Comparison of ENCODE assay signal across 8 cellular contexts in the genomic region with DNA sequence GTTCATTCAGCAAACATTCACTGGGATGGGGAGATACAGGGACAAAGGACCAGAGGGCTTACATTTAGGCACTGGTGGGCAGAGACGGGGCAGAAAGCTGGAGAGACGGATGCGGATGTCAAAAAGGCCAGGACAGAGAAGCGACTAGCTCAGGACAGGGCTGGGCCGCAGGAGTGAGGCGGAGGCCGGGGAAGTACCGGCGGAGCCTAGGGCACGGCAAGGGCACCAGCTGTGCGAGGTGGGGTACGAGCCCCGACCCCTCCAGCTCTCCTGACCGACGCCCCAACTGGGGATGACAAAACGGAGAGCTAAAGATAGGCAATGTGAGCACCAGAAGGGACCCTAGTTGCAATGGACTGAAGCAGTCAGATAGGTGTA. TPM values are rescaled to one million over a fixed set of nuclear protein-coding genes. Genes with fewer than 3 reads are reported as not detected.
DNase-seq lines count a peak whose midpoint lies in the region; ATAC-seq and TF ChIP-seq lines count a peak whose summit lies in the region.

No MANE protein-coding gene starts in this region.

- DNase-seq in CD8-positive, alpha-beta memory T cell = no peak
- DNase-seq in OCI-LY7 (ENCODE audit: low spot score) (no peak), neuronal stem cell (ENCODE audit: low spot score) (no peak), NCI-H774 (lab: John Stamatoyannopoulos, UW) (no peak), left lobe of liver (ENCODE audit: low spot score) (no peak), occipital lobe (lab: John Stamatoyannopoulos, UW) (no peak)

- H2BK12ac ChIP-seq in neuronal stem cell (ENCODE audit: low read length) = peak overlapping the region; percentile 2

- H3K23ac ChIP-seq in neuronal stem cell (ENCODE audit: low read depth, low read length, poor library complexity) = no peak overlapping the region

- peaks cover 34% of the 10 kb centered on the region for H3K4me1 ChIP-seq in CD8-positive, alpha-beta memory T cell (ENCODE audit: insufficient read depth, low read length)
- H3K4me1 ChIP-seq in OCI-LY7 (ENCODE audit: insufficient read depth, low read length, poor library complexity, severe bottlenecking) (peaks cover 23% of the 10 kb centered on the region), ectodermal cell (ENCODE audit: control insufficient read depth, insufficient read depth, low read length) (peaks cover 14% of the 10 kb centered on the region), neuronal stem cell (ENCODE audit: control insufficient read depth in 2 of 2, insufficient read depth in 1 of 2, low read depth in 1 of 2, low read length in 2 of 2) (peaks cover 9 to 11% of the 10 kb centered on the region in 2 donors)

- peaks cover 24 to 32% (median 29%) of the 10 kb centered on the region in 3 donors for H3K4me1 Mint-ChIP-seq in CD8-positive, alpha-beta memory T cell

- CTCF ChIA-PET in CD8-positive, alpha-beta memory T cell (lab: Charles Lee) = interaction anchor here (0.9 to 2.8 kb wide), 18 partner anchors 11 to 113 kb away, joined by 3 to 56 read pairs (median 8); a partner anchor contains a TSS
- CTCF ChIA-PET in OCI-LY7 (lab: Charles Lee; ENCODE audit: unreplicated experiment) = interaction anchor here (0.6 to 0.9 kb wide), 3 partner anchors 20 to 405 kb away, joined by 3 read pairs; no protein-coding TSS in a partner anchor

- H3K4me3 Mint-ChIP-seq in CD8-positive, alpha-beta memory T cell = peak overlapping the region; percentile 1 to 82 (median 54)

- H3K18ac ChIP-seq in neuronal stem cell (ENCODE audit: low read length) = peak overlapping the region; percentile 88

- POLR2A ChIA-PET in CD8-positive, alpha-beta memory T cell (lab: Charles Lee) = interaction anchor here (1.2 to 2.1 kb wide), 2 partner anchors 12 to 14 kb away, joined by 8 read pairs; a partner anchor contains a TSS
- POLR2A ChIA-PET in OCI-LY7 (lab: Charles Lee) = interaction anchor here (0.7 to 2.0 kb wide), 2 partner anchors 10 to 68 kb away, joined by 3 to 20 read pairs; no protein-coding TSS in a partner anchor

- H3K27ac Mint-ChIP-seq in CD8-positive, alpha-beta memory T cell = peak overlapping the region; percentile 21 to 96 (median 82)

- H3K36me3 Mint-ChIP-seq in CD8-positive, alpha-beta memory T cell = no peaks in the 10 kb centered on the region

- no peaks in the 10 kb centered on the region for H3K9me3 Mint-ChIP-seq in CD8-positive, alpha-beta memory T cell

- WGBS in ectodermal cell, 2 experiments = 75% methylated on average over 16 of the region's 16 CpGs
- WGBS in neuronal stem cell (ENCODE audit: extremely low coverage in 2 of 2, insufficient read length in 2 of 2, insufficient replicate concordance in 1 of 2), 2 donors = no CpG with 5 or more reads among the region's 16 CpGs

- peak overlapping the region; percentile 39 for H2BK120ac ChIP-seq in neuronal stem cell (ENCODE audit: low read depth, low read length)

- H2AFZ ChIP-seq in OCI-LY7 (ENCODE audit: low read length) = peak overlapping the region; percentile 97; the same call in 1 of the 2 replicates
- H2AFZ ChIP-seq in neuronal stem cell (ENCODE audit: low read length) = peak overlapping the region; percentile 90

- H3K4me2 ChIP-seq in OCI-LY7 (ENCODE audit: low read length) (peak overlapping the region; percentile 90), neuronal stem cell (ENCODE audit: insufficient read depth, low read length, poor library complexity, severe bottlenecking) (peak overlapping the region; percentile 69)

- ATAC-seq in GM21390 (IDR thresholded peaks at IDR 0.05; ENCODE audit: unreplicated experiment) = no peak
- ATAC-seq in left lobe of liver = no peak

- H4K91ac ChIP-seq in neuronal stem cell (ENCODE audit: low read depth, low read length, poor library complexity) = peak overlapping the region; percentile 48

- peak overlapping the region; percentile 86 for H2BK15ac ChIP-seq in neuronal stem cell (ENCODE audit: low read length)

- no peaks in the 10 kb centered on the region for H3K9me2 ChIP-seq in OCI-LY7 (ENCODE audit: insufficient read depth, low read length)

- H3K79me2 ChIP-seq in OCI-LY7 (ENCODE audit: insufficient read depth, low read depth, low read length) = no peaks in the 10 kb centered on the region

- peak overlapping the region; percentile 0 for H4K8ac ChIP-seq in neuronal stem cell (ENCODE audit: low read depth, low read length)

- H2AK5ac ChIP-seq in neuronal stem cell (ENCODE audit: low read depth, low read length) = peak overlapping the region; percentile 25

- H3K79me1 ChIP-seq in neuronal stem cell (ENCODE audit: low read depth, low read length) = no peaks in the 10 kb centered on the region

- no peaks in the 10 kb centered on the region for H3K9me3 ChIP-seq in CD8-positive, alpha-beta memory T cell (ENCODE audit: low read length)
- no peaks in the 10 kb centered on the region for H3K9me3 ChIP-seq in OCI-LY7 (ENCODE audit: low read length)
- no peaks in the 10 kb centered on the region for H3K9me3 ChIP-seq in ectodermal cell (ENCODE audit: control insufficient read depth, low read length)
- no peaks in the 10 kb centered on the region for H3K9me3 ChIP-seq in neuronal stem cell (replicated peaks in 1 of 2; ENCODE audit: control insufficient read depth in 2 of 2, insufficient read depth in 1 of 2, low read depth in 1 of 2, low read length in 2 of 2)

- no peaks in the 10 kb centered on the region for H3K27me3 ChIP-seq in CD8-positive, alpha-beta memory T cell (ENCODE audit: insufficient read depth, low read length, poor library complexity, severe bottlenecking)
- H3K27me3 ChIP-seq in ectodermal cell (ENCODE audit: control insufficient read depth, insufficient read depth, low read length, poor library complexity, severe bottlenecking) (peaks cover 3% of the 10 kb centered on the region), neuronal stem cell (ENCODE audit: control insufficient read depth in 3 of 3, insufficient read depth in 3 of 3, low read depth in 1 of 3, low read length in 3 of 3) (peaks cover 0 to under 1% (median 0%) of the 10 kb centered on the region in 3 experiments)

- TF ChIP-seq CTCF in OCI-LY7 (conservative IDR thresholded peaks at IDR 0.05; ENCODE audit: low read length) = no peak

- peak overlapping the region; percentile 16 for H3K9ac ChIP-seq in neuronal stem cell (ENCODE audit: low read depth, low read length, poor library complexity)

- peaks cover 0 to 3% of the 10 kb centered on the region in 2 donors for H3K27me3 Mint-ChIP-seq in CD8-positive, alpha-beta memory T cell

- BruUV-seq in OCI-LY7 (replicated peaks; lab: Mats Ljungman, UMichigan) = no TSS peak

- H3K36me3 ChIP-seq in CD8-positive, alpha-beta memory T cell (ENCODE audit: insufficient read depth, low read length) = no peaks in the 10 kb centered on the region
- H3K36me3 ChIP-seq in OCI-LY7 (ENCODE audit: insufficient read depth, low read length) = no peaks in the 10 kb centered on the region
- H3K36me3 ChIP-seq in ectodermal cell (ENCODE audit: control insufficient read depth, insufficient read depth, low read length) = no peaks in the 10 kb centered on the region
- H3K36me3 ChIP-seq in neuronal stem cell (replicated peaks in 1 of 2; ENCODE audit: control insufficient read depth in 2 of 2, insufficient read depth in 2 of 2, low read length in 2 of 2) = no peaks in the 10 kb centered on the region

- peak overlapping the region; percentile 78 for H3K4me3 ChIP-seq in CD8-positive, alpha-beta memory T cell (ENCODE audit: low read length)
- peak overlapping the region; percentile 68 for H3K4me3 ChIP-seq in OCI-LY7 (ENCODE audit: low read depth, low read length, poor library complexity, severe bottlenecking)
- H3K4me3 ChIP-seq in ectodermal cell (ENCODE audit: insufficient read depth, low read depth, low read length) = no peak overlapping the region
- H3K4me3 ChIP-seq in neuronal stem cell (ENCODE audit: low read length in 2 of 2) = peak overlapping the region in 1 of 2 donors; percentile 26

- intact Hi-C loops in OCI-LY7 (cut with micrococcal nuclease; ENCODE audit: unreplicated experiment) = loop anchor here (1.0 kb wide), 4 partner anchors 11 to 68 kb away; no protein-coding TSS in a partner anchor

- no peak overlapping the region for H3K27ac ChIP-seq in CD8-positive, alpha-beta memory T cell (ENCODE audit: low read depth, low read length)
- H3K27ac ChIP-seq in OCI-LY7 (ENCODE audit: low read depth, low read length, poor library complexity, severe bottlenecking) (no peak overlapping the region), ectodermal cell (ENCODE audit: insufficient read depth, low read depth, low read length, poor library complexity, severe bottlenecking) (peak overlapping the region; percentile 81), neuronal stem cell (replicated peaks; ENCODE audit: low read length) (no peak overlapping the region)

- H3K4ac ChIP-seq in neuronal stem cell (ENCODE audit: low read length) = no peak overlapping the region

- H2BK5ac ChIP-seq in neuronal stem cell (ENCODE audit: low read length) = no peak overlapping the region

- peak overlapping the region; percentile 40 for H3K14ac ChIP-seq in neuronal stem cell (ENCODE audit: low read length)

- H4K20me1 ChIP-seq in OCI-LY7 (ENCODE audit: insufficient read depth, low read length) = no peaks in the 10 kb centered on the region

RNA-seq across cellular contexts. Expression of a gene that starts 3.9 kb away (rescaled TPM):
- under 1 TPM in 1 of 2 experiments, not detected in 1; 0.31 TPM for total RNA-seq in CD8-positive, alpha-beta memory T cell
- not detected for polyA plus RNA-seq in CD8-positive, alpha-beta memory T cell
- total RNA-seq in OCI-LY7 (2014; rRNA removed; shearing (Covaris generic)) = 0.57 TPM in 1 of 2 replicates, not detected in the other
- total RNA-seq in OCI-LY7 (2022) (1.1 TPM in 1 of 2 replicates, not detected in the other), left lobe of liver (1.0 TPM), occipital lobe (not detected)
- polyA plus RNA-seq in ectodermal cell (2013, experiment 1 of 4) = not detected
- polyA plus RNA-seq in ectodermal cell (2013, experiment 2 of 4) = 1.8 TPM
- 0.96 TPM for polyA plus RNA-seq in ectodermal cell (2013, experiment 3 of 4)
- polyA plus RNA-seq in ectodermal cell (2013, experiment 4 of 4) = 1.3 TPM
- 0.57 TPM for polyA plus RNA-seq in neuronal stem cell (2013, experiment 1 of 2)
- polyA plus RNA-seq in neuronal stem cell (2013, experiment 2 of 2) = 0.35 TPM

RNA-seq across cellular contexts. Expression of a gene that starts 11.4 kb away (rescaled TPM):
- 10 to 100 TPM; 86.9 to 89.0 TPM for total RNA-seq in CD8-positive, alpha-beta memory T cell
- polyA plus RNA-seq in CD8-positive, alpha-beta memory T cell = 1.7 TPM
- 45.3 and 73.2 TPM in 2 replicates for total RNA-seq in OCI-LY7 (2014; rRNA removed; shearing (Covaris generic))
- total RNA-seq in OCI-LY7 (2022) = 73.9 and 87.0 TPM in 2 replicates
- polyA plus RNA-seq in ectodermal cell (2013, experiment 1 of 4) = 30.9 TPM
- 25.8 TPM for polyA plus RNA-seq in ectodermal cell (2013, experiment 2 of 4)
- polyA plus RNA-seq in ectodermal cell (2013, experiment 3 of 4) = 22.3 TPM
- 24.5 TPM for polyA plus RNA-seq in ectodermal cell (2013, experiment 4 of 4)
- polyA plus RNA-seq in neuronal stem cell (2013, experiment 1 of 2) = 19.8 TPM
- polyA plus RNA-seq in neuronal stem cell (2013, experiment 2 of 2) = 19.4 TPM
- total RNA-seq in left lobe of liver = 18.1 TPM
- total RNA-seq in occipital lobe = 69.9 TPM

RNA-seq across cellular contexts. Expression of a gene that starts 31.9 kb away (rescaled TPM):
- total RNA-seq in CD8-positive, alpha-beta memory T cell = 1 to 10 TPM in 1 of 2 experiments, under 1 TPM in 1; 0.92 to 1.3 TPM
- not detected for polyA plus RNA-seq in CD8-positive, alpha-beta memory T cell
- total RNA-seq in OCI-LY7 (2014; rRNA removed; shearing (Covaris generic)) = not detected in 2 replicates
- total RNA-seq in OCI-LY7 (2022) (0.13 and 0.59 TPM in 2 replicates), left lobe of liver (1.9 TPM), occipital lobe (21.5 TPM)
- polyA plus RNA-seq in ectodermal cell (2013, experiment 1 of 4) = 36.4 TPM
- 38.5 TPM for polyA plus RNA-seq in ectodermal cell (2013, experiment 2 of 4)
- polyA plus RNA-seq in ectodermal cell (2013, experiment 3 of 4) = 27.5 TPM
- 26.8 TPM for polyA plus RNA-seq in ectodermal cell (2013, experiment 4 of 4)
- polyA plus RNA-seq in neuronal stem cell (2013, experiment 1 of 2) = 31.6 TPM
- polyA plus RNA-seq in neuronal stem cell (2013, experiment 2 of 2) = 33.4 TPM

RNA-seq across cellular contexts. Expression of a gene that starts 39.5 kb away (rescaled TPM):
- under 1 TPM; 0.39 to 0.42 TPM for total RNA-seq in CD8-positive, alpha-beta memory T cell
- not detected for polyA plus RNA-seq in CD8-positive, alpha-beta memory T cell
- total RNA-seq in OCI-LY7 (2014; rRNA removed; shearing (Covaris generic)) = not detected in 2 replicates
- total RNA-seq in OCI-LY7 (2022) (not detected in 2 replicates), left lobe of liver (19.3 TPM), occipital lobe (17.6 TPM)
- polyA plus RNA-seq in ectodermal cell (2013, experiment 1 of 4) = 46.3 TPM
- polyA plus RNA-seq in ectodermal cell (2013, experiment 2 of 4) = 42.2 TPM
- 41.0 TPM for polyA plus RNA-seq in ectodermal cell (2013, experiment 3 of 4)
- 45.8 TPM for polyA plus RNA-seq in ectodermal cell (2013, experiment 4 of 4)
- 17.9 TPM for polyA plus RNA-seq in neuronal stem cell (2013, experiment 1 of 2)
- polyA plus RNA-seq in neuronal stem cell (2013, experiment 2 of 2) = 18.4 TPM
